ENCODE assay signal across 27 cellular contexts in the genomic region with DNA sequence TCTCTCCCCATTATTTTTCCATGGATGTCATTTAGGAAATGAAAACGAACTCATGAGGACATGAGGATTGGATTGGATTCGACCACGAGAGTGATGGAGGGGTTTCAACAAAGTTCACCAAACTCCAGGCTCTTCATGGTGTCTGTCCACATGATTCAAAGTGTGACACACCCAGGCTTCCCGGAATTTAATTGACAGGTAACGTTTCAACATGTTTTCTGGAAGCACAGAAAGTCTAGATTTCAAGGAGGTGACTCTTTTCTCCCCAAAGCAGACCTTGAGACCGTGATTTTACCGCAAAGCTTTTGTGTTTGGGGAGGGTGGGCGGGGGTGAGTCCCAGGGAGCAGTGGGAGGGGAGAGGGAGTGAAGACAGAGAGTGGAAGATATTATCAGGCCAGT.
"Had no signal": no experiment of that assay in that cellular context is flagged by ENCODE, and none has a peak within 500 bp of the region (broad histone marks: within the 10 kb centered on the region; RNA-seq: fewer than 3 reads in every experiment).

No MANE protein-coding gene starts in this region.

- DNase-seq: activated CD4-positive, alpha-beta memory T cell treated with anti-CD3 and anti-CD28 coated beads for 36 hours; activated CD4-positive, alpha-beta T cell treated with anti-CD3 and anti-CD28 coated beads for 36 hours; activated CD4-positive, alpha-beta T cell treated with anti-CD3 and anti-CD28 coated beads, Interleukin-2, amount 10 ng/mL, durations not matched to agents 24 days and 14 days; activated CD4-positive, CD25-positive, alpha-beta regulatory T cell; activated CD4-positive, CD25-positive, alpha-beta regulatory T cell treated with anti-CD3 and anti-CD28 coated beads, Interleukin-2, amount 50 U/mL, for 72 hours; activated CD8-positive, alpha-beta T cell treated with anti-CD3 and anti-CD28 coated beads, Interleukin-2, amount 10 ng/mL, durations not matched to agents 7 days and 5 days; activated effector memory CD4-positive, alpha-beta T cell treated with Interleukin-2 at 50 U/mL for 16 hours; activated gamma-delta T cell treated with Interleukin-2 at 50 U/mL for 16 hours; activated naive CD4-positive, alpha-beta T cell treated with anti-CD3 and anti-CD28 coated beads, Interleukin-2, amount 50 U/mL, for 16 hours; activated naive CD4-positive, alpha-beta T cell treated with Interleukin-2 at 50 U/mL for 16 hours; activated naive CD8-positive, alpha-beta T cell treated with anti-CD3 and anti-CD28 coated beads for 36 hours; activated naive CD8-positive, alpha-beta T cell treated with anti-CD3 and anti-CD28 coated beads, Interleukin-2, amount 50 U/mL, for 24 hours; activated T-cell treated with anti-CD3 and anti-CD28 coated beads, Interleukin-2, amount 50 U/mL, for 4 hours; adrenal gland; amygdala; aorta; body of pancreas; central memory CD4-positive, alpha-beta T cell; cerebellar nuclear complex; colonic mucosa; effector CD8-positive, alpha-beta T cell; endodermal cell; esophagus squamous epithelium; head of caudate nucleus; T-helper 2 cell had no signal

- H3K27ac Mint-ChIP-seq: activated CD4-positive, alpha-beta memory T cell treated with anti-CD3 and anti-CD28 coated beads for 36 hours; activated CD4-positive, alpha-beta T cell treated with anti-CD3 and anti-CD28 coated beads for 36 hours; activated CD4-positive, alpha-beta T cell treated with anti-CD3 and anti-CD28 coated beads, Interleukin-2, amount 10 ng/mL, durations not matched to agents 24 days and 14 days; activated CD8-positive, alpha-beta T cell treated with anti-CD3 and anti-CD28 coated beads, Interleukin-2, amount 10 ng/mL, durations not matched to agents 7 days and 5 days; activated naive CD8-positive, alpha-beta T cell treated with anti-CD3 and anti-CD28 coated beads for 36 hours; activated naive CD8-positive, alpha-beta T cell treated with anti-CD3 and anti-CD28 coated beads, Interleukin-2, amount 50 U/mL, for 24 hours; endodermal cell had no signal

- H3K9me3 Mint-ChIP-seq: activated CD4-positive, alpha-beta T cell treated with anti-CD3 and anti-CD28 coated beads, Interleukin-2, amount 10 ng/mL, durations not matched to agents 24 days and 14 days; activated naive CD8-positive, alpha-beta T cell treated with anti-CD3 and anti-CD28 coated beads for 36 hours; activated naive CD8-positive, alpha-beta T cell treated with anti-CD3 and anti-CD28 coated beads, Interleukin-2, amount 50 U/mL, for 24 hours; activated T-cell treated with anti-CD3 and anti-CD28 coated beads, Interleukin-2, amount 50 U/mL, for 4 hours; activated T-helper 17 cell treated with anti-CD3 and anti-CD28 coated beads, Interleukin-2, amount 50 U/mL, for 72 hours; endodermal cell had no signal

- H3K4me3 Mint-ChIP-seq: activated CD4-positive, alpha-beta memory T cell treated with anti-CD3 and anti-CD28 coated beads for 36 hours; activated CD4-positive, alpha-beta T cell treated with anti-CD3 and anti-CD28 coated beads for 36 hours; activated CD4-positive, alpha-beta T cell treated with anti-CD3 and anti-CD28 coated beads, Interleukin-2, amount 10 ng/mL, durations not matched to agents 24 days and 14 days; activated CD8-positive, alpha-beta T cell treated with anti-CD3 and anti-CD28 coated beads, Interleukin-2, amount 10 ng/mL, durations not matched to agents 7 days and 5 days; activated naive CD8-positive, alpha-beta T cell treated with anti-CD3 and anti-CD28 coated beads for 36 hours; activated naive CD8-positive, alpha-beta T cell treated with anti-CD3 and anti-CD28 coated beads, Interleukin-2, amount 50 U/mL, for 24 hours; activated T-cell treated with anti-CD3 and anti-CD28 coated beads, Interleukin-2, amount 50 U/mL, for 4 hours; activated T-helper 17 cell treated with anti-CD3 and anti-CD28 coated beads, Interleukin-2, amount 50 U/mL, for 72 hours; endodermal cell had no signal

- H3K27ac ChIP-seq: adrenal gland, body of pancreas, cardiac muscle cell, colonic mucosa, esophagus squamous epithelium had no signal

- H3K4me1 Mint-ChIP-seq: activated CD4-positive, alpha-beta T cell treated with anti-CD3 and anti-CD28 coated beads for 36 hours; activated naive CD8-positive, alpha-beta T cell treated with anti-CD3 and anti-CD28 coated beads for 36 hours had no signal

- H3K27me3 Mint-ChIP-seq: activated CD4-positive, alpha-beta memory T cell treated with anti-CD3 and anti-CD28 coated beads for 36 hours; activated CD4-positive, alpha-beta T cell treated with anti-CD3 and anti-CD28 coated beads for 36 hours; activated CD4-positive, alpha-beta T cell treated with anti-CD3 and anti-CD28 coated beads, Interleukin-2, amount 10 ng/mL, durations not matched to agents 24 days and 14 days; activated naive CD8-positive, alpha-beta T cell treated with anti-CD3 and anti-CD28 coated beads for 36 hours; activated naive CD8-positive, alpha-beta T cell treated with anti-CD3 and anti-CD28 coated beads, Interleukin-2, amount 50 U/mL, for 24 hours; activated T-helper 17 cell treated with anti-CD3 and anti-CD28 coated beads, Interleukin-2, amount 50 U/mL, for 72 hours had no signal

- ATAC-seq: activated CD4-positive, alpha-beta T cell treated with anti-CD3 and anti-CD28 coated beads for 36 hours; activated CD8-positive, alpha-beta T cell treated with anti-CD3 and anti-CD28 coated beads, Interleukin-2, amount 10 ng/mL, durations not matched to agents 7 days and 5 days; activated naive CD8-positive, alpha-beta T cell treated with anti-CD3 and anti-CD28 coated beads, Interleukin-2, amount 50 U/mL, for 24 hours; activated T-cell treated with anti-CD3 and anti-CD28 coated beads, Interleukin-2, amount 50 U/mL, for 4 hours; activated T-helper 17 cell treated with anti-CD3 and anti-CD28 coated beads, Interleukin-2, amount 50 U/mL, for 72 hours; body of pancreas had no signal
